20 cellular contexts compared by ENCODE assay signal in genomic region chr17:14336418-14336817, GRCh38. TPM values are rescaled to one million over a fixed set of nuclear protein-coding genes. Genes with fewer than 3 reads are reported as not detected.
"Had no signal": no experiment of that assay in that cellular context is flagged by ENCODE, and none has a peak within 500 bp of the region (broad histone marks: within the 10 kb centered on the region; RNA-seq: fewer than 3 reads in every experiment).

No MANE protein-coding gene starts in this region.

- ATAC-seq: activated CD8-positive, alpha-beta T cell treated with anti-CD3 and anti-CD28 coated beads for 36 hours; lower lobe of right lung; psoas muscle had no signal

- H3K9me3 ChIP-seq: breast epithelium, lower lobe of right lung, psoas muscle, sigmoid colon, thyroid gland had no signal

- H3K27ac Mint-ChIP-seq: activated naive CD8-positive, alpha-beta T cell treated with anti-CD3 and anti-CD28 coated beads, Interleukin-2, amount 10 ng/mL, durations not matched to agents 7 days and 5 days; mesothelial cell of epicardium had no signal

- H3K9me3 Mint-ChIP-seq: activated CD8-positive, alpha-beta T cell treated with anti-CD3 and anti-CD28 coated beads for 36 hours; activated naive CD8-positive, alpha-beta T cell treated with anti-CD3 and anti-CD28 coated beads, Interleukin-2, amount 10 ng/mL, durations not matched to agents 7 days and 5 days; activated T-helper 2 cell treated with anti-CD3 and anti-CD28 coated beads, Interferon-gamma antibody, Interleukin-2, Interleukin-4, amounts not matched to agents 10 μg/mL and 5 μg/mL and 100 μg/mL, durations not matched to agents 14 hours and 24 hours and 36 hours; mesothelial cell of epicardium had no signal

- H3K4me3 Mint-ChIP-seq: activated CD8-positive, alpha-beta T cell treated with anti-CD3 and anti-CD28 coated beads for 36 hours; activated naive CD8-positive, alpha-beta T cell treated with anti-CD3 and anti-CD28 coated beads, Interleukin-2, amount 10 ng/mL, durations not matched to agents 7 days and 5 days; mesothelial cell of epicardium had no signal

- H3K27me3 ChIP-seq: breast epithelium, thyroid gland had no signal

- H3K27ac ChIP-seq: breast epithelium, lower lobe of right lung, psoas muscle, sigmoid colon, thyroid gland had no signal

- H3K4me1 ChIP-seq: breast epithelium, lower lobe of right lung, psoas muscle, sigmoid colon, thyroid gland had no signal

- H3K36me3 Mint-ChIP-seq: mesothelial cell of epicardium had no signal

- H3K36me3 ChIP-seq: breast epithelium, lower lobe of right lung, sigmoid colon, thyroid gland had no signal

- DNase-seq: activated CD4-positive, alpha-beta T cell treated with anti-CD3 and anti-CD28 coated beads for 1 hour; activated CD8-positive, alpha-beta memory T cell treated with anti-CD3 and anti-CD28 coated beads, Interleukin-2, amount 50 U/mL, for 4 hours; activated CD8-positive, alpha-beta T cell treated with anti-CD3 and anti-CD28 coated beads for 36 hours; activated naive CD8-positive, alpha-beta T cell treated with anti-CD3 and anti-CD28 coated beads, Interleukin-2, amount 10 ng/mL, durations not matched to agents 7 days and 5 days; aorta; lower lobe of right lung; nucleus accumbens; psoas muscle; sigmoid colon; stimulated activated CD4-positive, alpha-beta T cell treated with anti-CD3 and anti-CD28 coated beads, Interleukin-12 subunit alpha, Interleukin-12 subunit beta, amount 100 ng/mL, for 4 hours; stimulated activated CD4-positive, alpha-beta T cell treated with anti-CD3 and anti-CD28 coated beads, Interleukin-2, amount 100 ng/mL, for 48 hours; T1000; thyroid gland had no signal

- H3K27me3 Mint-ChIP-seq: activated CD8-positive, alpha-beta T cell treated with anti-CD3 and anti-CD28 coated beads for 36 hours; activated naive CD8-positive, alpha-beta T cell treated with anti-CD3 and anti-CD28 coated beads, Interleukin-2, amount 10 ng/mL, durations not matched to agents 7 days and 5 days had no signal

- FAIRE-seq: colon, endothelial cell of umbilical vein, frontal cortex, urothelium cell line had no signal

- H3K4me3 ChIP-seq: breast epithelium, lower lobe of right lung, psoas muscle, sigmoid colon, thyroid gland had no signal

RNA-seq across cellular contexts. Expression of gene HS3ST3B1, which starts 35.5 kb away (rescaled TPM):
- total RNA-seq: endothelial cell of umbilical vein had no signal
- polyA plus RNA-seq: endothelial cell of umbilical vein had no signal
